ENCODE assay signal across 8 cellular contexts in genomic region chr6:158818008-158818579, GRCh38. TPM values are rescaled to one million over a fixed set of nuclear protein-coding genes. Genes with fewer than 3 reads are reported as not detected.
A peak's percentile ranks its signal among the peaks of the same experiment; 100 is the strongest.
DNase-seq lines count a peak whose midpoint lies in the region; ATAC-seq lines count a peak whose summit lies in the region.

No MANE protein-coding gene starts in this region.

- H3K27me3 ChIP-seq in mesenchymal stem cell (ENCODE audit: control insufficient read depth in 1 of 2, insufficient read depth in 1 of 2, low read length in 2 of 2): no peaks in the 10 kb centered on the region

- peak overlapping the region; percentile 83 to 87 for H3K4me3 ChIP-seq in mesenchymal stem cell (ENCODE audit: insufficient read depth in 1 of 2, low read depth in 1 of 2, low read length in 2 of 2)

- peaks cover 2% of the 10 kb centered on the region for H3K79me1 ChIP-seq in mesenchymal stem cell (replicated peaks; ENCODE audit: low read length, poor library complexity, severe bottlenecking)

- H3K14ac ChIP-seq in mesenchymal stem cell (ENCODE audit: low read length in 2 of 2): peak overlapping the region in 1 of 2 experiments; percentile 33

- H3K4me1 ChIP-seq in mesenchymal stem cell (ENCODE audit: control insufficient read depth, insufficient read depth, low read depth, low read length): peaks cover 18% of the 10 kb centered on the region

- H4K8ac ChIP-seq in mesenchymal stem cell (ENCODE audit: low read length): peak overlapping the region; percentile 64

- peak overlapping the region; percentile 82 for H3K9ac ChIP-seq in mesenchymal stem cell (ENCODE audit: low read length)

- no peak overlapping the region for H2BK12ac ChIP-seq in mesenchymal stem cell (ENCODE audit: low read length in 2 of 2)

- peak overlapping the region; percentile 79 for H2BK120ac ChIP-seq in mesenchymal stem cell (ENCODE audit: low read depth, low read length)

- no peak overlapping the region for H2AFZ ChIP-seq in mesenchymal stem cell (ENCODE audit: low read depth, low read length)

- peak overlapping the region; percentile 89 for H3K4me2 ChIP-seq in mesenchymal stem cell (ENCODE audit: low read length, poor library complexity, severe bottlenecking)

- H2BK5ac ChIP-seq in mesenchymal stem cell (ENCODE audit: low read depth, low read length, poor library complexity, severe bottlenecking): peak overlapping the region; percentile 74

- H3K27ac ChIP-seq in mesenchymal stem cell (ENCODE audit: low read length, poor library complexity, severe bottlenecking): peak overlapping the region; percentile 69

- H3K4ac ChIP-seq in mesenchymal stem cell (ENCODE audit: low read depth in 1 of 2, low read length in 2 of 2): peak overlapping the region in 1 of 2 experiments; percentile 73

- peak overlapping the region; percentile 54 to 79 for H3K18ac ChIP-seq in mesenchymal stem cell (ENCODE audit: low read depth in 1 of 2, low read length in 2 of 2)

- H2AK5ac ChIP-seq in mesenchymal stem cell (ENCODE audit: low read length, severe bottlenecking): no peak overlapping the region

- H3K36me3 ChIP-seq in mesenchymal stem cell (ENCODE audit: control insufficient read depth in 1 of 2, insufficient read depth in 2 of 2, low read depth in 1 of 2, low read length in 2 of 2): peaks cover 0 to 3% of the 10 kb centered on the region in 2 experiments

- H4K91ac ChIP-seq in mesenchymal stem cell (ENCODE audit: low read length): peak overlapping the region; percentile 80

- peak; percentile 37 for ATAC-seq in HG03039 (IDR thresholded peaks at IDR 0.05; ENCODE audit: unreplicated experiment)

- WGBS in mesenchymal stem cell: 2% methylated on average over 35 of the region's 53 CpGs

- DNase-seq in SKM-1 treated with dmso at 0.1 percent for 144 hours (lab: John Stamatoyannopoulos, UW; ENCODE audit: unreplicated experiment) (peak; percentile 59), SKM-1 (lab: John Stamatoyannopoulos, UW; ENCODE audit: unreplicated experiment) (no peak), NCI-H526 (lab: John Stamatoyannopoulos, UW) (peak; percentile 41 to 93), mesenchymal stem cell (peak; percentile 83)
- DNase-seq in activated CD8-positive, alpha-beta memory T cell treated with anti-CD3 and anti-CD28 coated beads for 1 hour (ENCODE audit: extremely low read depth in 1 of 2, low read depth in 1 of 2): peak; percentile 60 to 73
- peak; percentile 65 for DNase-seq in effector CD8-positive, alpha-beta T cell (lab: John Stamatoyannopoulos, UW)
- DNase-seq in stimulated activated CD8-positive, alpha-beta memory T cell treated with anti-CD3 and anti-CD28 coated beads, Interleukin-15, amount 100 ng/mL, for 4 hours (ENCODE audit: low read depth in 2 of 2): peak; percentile 50 to 70

- H3K9me3 ChIP-seq in mesenchymal stem cell (ENCODE audit: control insufficient read depth, low read length): no peaks in the 10 kb centered on the region

- peak overlapping the region in 1 of 2 experiments; percentile 78 for H3K23ac ChIP-seq in mesenchymal stem cell (ENCODE audit: low read length in 2 of 2)

- H2BK15ac ChIP-seq in mesenchymal stem cell (ENCODE audit: low read depth, poor library complexity, severe bottlenecking): peak overlapping the region; percentile 93

RNA-seq across cellular contexts. Expression of gene EZR, which starts 1.1 kb away (rescaled TPM):
- 45.8 TPM for polyA plus RNA-seq in mesenchymal stem cell (2013, experiment 1 of 2)
- polyA plus RNA-seq in mesenchymal stem cell (2013, experiment 2 of 2): 44.2 TPM
